ENCODE assay signal across 20 cellular contexts in the genomic region with DNA sequence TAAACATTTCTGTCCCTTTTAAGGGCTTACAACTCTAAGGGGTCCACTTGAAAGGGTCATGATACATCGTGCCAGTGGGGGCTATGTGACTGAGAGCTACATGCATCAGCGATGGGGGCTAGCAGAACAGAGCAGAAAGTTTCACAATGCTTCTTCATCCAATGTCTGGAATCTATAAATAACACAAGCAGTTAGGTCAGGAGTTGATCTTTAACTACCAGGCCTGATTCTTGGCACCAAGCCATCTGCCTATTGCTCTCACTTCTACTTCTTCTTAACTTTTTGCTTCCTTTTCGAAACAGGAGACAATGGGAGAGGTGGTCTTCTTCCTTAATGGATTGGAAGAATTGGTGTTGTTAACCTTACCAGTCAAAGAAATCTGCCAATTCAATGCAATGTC.
DNase-seq lines count a peak whose midpoint lies in the region; ATAC-seq, FAIRE-seq and TF ChIP-seq lines count a peak whose summit lies in the region.
"Had no signal": no experiment of that assay in that cellular context is flagged by ENCODE, and none has a peak within 500 bp of the region (broad histone marks: within the 10 kb centered on the region; RNA-seq: fewer than 3 reads in every experiment).

No MANE protein-coding gene starts in this region.

- TF ChIP-seq RAD21 in K562 (CRISPR knock-in tag; conservative IDR thresholded peaks at IDR 0.05 in 1 of 2, IDR thresholded peaks at IDR 0.05 in 1 of 2), result no peak

- H3K9me3 ChIP-seq in K562 (replicated peaks; ENCODE audit: control insufficient read depth, insufficient read depth, low read depth, low read length), result no peaks in the 10 kb centered on the region; the same call in 1 of the 2 replicates

- no peaks in the 10 kb centered on the region for H3K4me1 ChIP-seq in K562 (replicated peaks in 1 of 2; ENCODE audit: control insufficient read depth in 2 of 2, insufficient read depth in 2 of 2, low read length in 2 of 2)

- DNase-seq in SIG-M5 treated with dmso at 0.1 percent for 504 hours (lab: John Stamatoyannopoulos, UW; ENCODE audit: unreplicated experiment) (peak; percentile 80), SIG-M5 (lab: John Stamatoyannopoulos, UW) (no peak), NOMO-1 treated with DMSO at 0.1 percent for 48 hours (lab: John Stamatoyannopoulos, UW; ENCODE audit: unreplicated experiment) (peak; percentile 39), K562 (ENCODE audit: extremely low read depth in 1 of 4, low spot score in 3 of 4) (no peak), Right ventricle myocardium inferior (ENCODE audit: missing footprints) (no peak), NCI-H446 (lab: John Stamatoyannopoulos, UW) (no peak)
- DNase-seq: DMS79; GM23248; Kasumi-1; NCI-H1436; NCI-H2081; NCI-H526; NK-92 treated with Interleukin-12 subunit alpha and Interleukin-12 subunit beta, amount 100 ng/mL, for 24 hours; T-cell; T1000 had no signal

- FAIRE-seq in K562 (lab: Jason Lieb, UNC), result no peak
- FAIRE-seq: GM12878 had no signal

- TF ChIP-seq POLR2A in K562 (conservative IDR thresholded peaks at IDR 0.05), result no peak

- H3K9me1 ChIP-seq in K562 (ENCODE audit: control insufficient read depth, insufficient read depth, low read length), result no peaks in the 10 kb centered on the region

- no peak for ATAC-seq in K562
- ATAC-seq in Right ventricle myocardium inferior, result no peak
- no peak for ATAC-seq in HG02798 (IDR thresholded peaks at IDR 0.05; ENCODE audit: poor library complexity, unreplicated experiment)
- ATAC-seq in GM21786 (IDR thresholded peaks at IDR 0.05; ENCODE audit: unreplicated experiment), result no peak
- ATAC-seq: GM12878, HCT116, T-cell had no signal

- no peak for TF ChIP-seq CTCF in K562 (IDR thresholded peaks at IDR 0.05 in 2 of 3, conservative IDR thresholded peaks at IDR 0.05 in 1 of 3; ENCODE audit: insufficient read depth in 2 of 3, low read depth in 1 of 3, low read length in 3 of 3)

- CTCF ChIA-PET in K562 (lab: Yijun Ruan, JAX; ENCODE audit: low intra/inter-chr PET ratio), result no interaction called here

- H4K20me1 ChIP-seq in K562 (replicated peaks; ENCODE audit: control insufficient read depth, insufficient read depth, low read length), result no peaks in the 10 kb centered on the region

- no peak overlapping the region for H3K27ac ChIP-seq in K562 (ENCODE audit: extremely low read depth, low read depth, low read length)
- H3K27ac ChIP-seq: C4-2B, GM23248 had no signal

- H3K79me2 ChIP-seq in K562 (ENCODE audit: control insufficient read depth, insufficient read depth, low read length), result no peaks in the 10 kb centered on the region

- POLR2A ChIA-PET in K562 (lab: Yijun Ruan, JAX), result interaction anchor here (0.6 kb wide), 1 partner anchor 1152 kb away, joined by 3 read pairs; no protein-coding TSS in a partner anchor

- H2AFZ ChIP-seq in K562 (ENCODE audit: low read depth, low read length), result no peak overlapping the region
- H2AFZ ChIP-seq: GM23248 had no signal

- no peaks in the 10 kb centered on the region for H3K27me3 ChIP-seq in K562 (ENCODE audit: control insufficient read depth in 2 of 2, insufficient read depth in 2 of 2, low read length in 2 of 2)

- no peak overlapping the region for H3K4me3 ChIP-seq in K562
- H3K4me3 ChIP-seq: GM12878, GM23248 had no signal

- H3K4me2 ChIP-seq in K562 (ENCODE audit: insufficient read depth, low read length), result no peak overlapping the region

- no peak for TF ChIP-seq EP300 in K562 (IDR thresholded peaks at IDR 0.05; ENCODE audit: low read length)

- H3K36me3 ChIP-seq in K562 (ENCODE audit: control insufficient read depth, insufficient read depth, low read length), result no peaks in the 10 kb centered on the region

- H3K9ac ChIP-seq in K562 (ENCODE audit: insufficient read depth in 1 of 2, low read depth in 2 of 2, low read length in 2 of 2), result no peak overlapping the region
- H3K9ac ChIP-seq: GM23248 had no signal

- intact Hi-C loops in K562 (cut with micrococcal nuclease), result no loop called here
- intact Hi-C loops in Right ventricle myocardium inferior (cut with DNase I), result no loop called here

- no TSS peak for BruUV-seq in K562 (replicated peaks; lab: Mats Ljungman, UMichigan)

- WGBS in K562 (ENCODE audit: insufficient coverage, low coverage, missing lambda C conversion rate), result 2% methylated on average over 3 of the region's 3 CpGs

- in situ Hi-C loops in K562 (cut with MboI), result no loop called here

TF ChIP-seq in K562, 482 proteins besides CTCF, POLR2A, EP300 and RAD21:
- TF ChIP-seq STAT5A (IDR thresholded peaks at IDR 0.05; ENCODE audit: borderline replicate concordance, low read length) (no peak), NFIC (IDR thresholded peaks at IDR 0.05) (peak; percentile 68), TARDBP (IDR thresholded peaks at IDR 0.05) (no peak), PRPF4 (IDR thresholded peaks at IDR 0.05; ENCODE audit: insufficient read depth, low read depth, low read length, poor library complexity, severe bottlenecking) (no peak)

Comparison
In these comparisons a context has a peak if more than half of its experiments do, and no peak if none do; other contexts are left out.
1. DNase-seq: peak in SIG-M5 treated with dmso at 0.1 percent for 504 hours (single experiment) and NOMO-1 treated with DMSO at 0.1 percent for 48 hours (single experiment); none in SIG-M5 (single experiment), K562 (0 of 4), Right ventricle myocardium inferior (single experiment) and NCI-H446 (0 of 2).